Comparison of ENCODE assay signal across 21 cellular contexts in the genomic region with DNA sequence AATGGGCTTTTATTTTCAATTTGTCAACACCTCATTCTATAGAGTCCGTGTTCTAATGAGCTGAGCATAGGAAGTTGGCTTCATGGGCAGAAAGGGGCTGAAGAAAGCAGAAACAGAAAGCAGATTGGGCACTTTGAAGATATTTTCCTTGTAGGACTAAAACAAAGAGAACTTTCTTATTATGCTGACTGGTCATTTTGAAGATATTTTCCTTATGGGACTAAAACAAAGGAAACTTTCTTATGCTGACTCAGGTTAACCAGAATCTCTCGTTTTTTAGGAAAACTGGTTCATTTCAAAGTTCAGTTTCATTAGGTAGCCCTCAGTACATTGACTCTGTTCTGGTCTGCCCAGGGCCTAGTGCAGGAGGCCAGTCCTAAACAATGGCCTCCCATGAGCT.
"Had no signal": no experiment of that assay in that cellular context is flagged by ENCODE, and none has a peak within 500 bp of the region (broad histone marks: within the 10 kb centered on the region; RNA-seq: fewer than 3 reads in every experiment).

No MANE protein-coding gene starts in this region.

- FAIRE-seq: RCC 7860 had no signal

- H3K9ac ChIP-seq: KMS-11 had no signal

- H3K4me2 ChIP-seq: KMS-11 had no signal

- H3K4me1 ChIP-seq: SJSA1 had no signal

- H3K9me3 ChIP-seq: SJSA1 had no signal

- DNase-seq: MV-4-11, NCI-H1048, NCI-H1105, NCI-H1436 treated with DMSO at 0.1 percent for 48 hours, NCI-H1694, NCI-H1930, NCI-H2081, NCI-H2107, NCI-H226, NCI-H446, NCI-H510A, NCI-H524 treated with DMSO at 0.1 percent for 48 hours, NCI-H69, NCI-H774, Right ventricle myocardium superior, RPMI8226, SIG-M5 had no signal

- H3K36me3 ChIP-seq: SJSA1 had no signal

- H3K27ac ChIP-seq: KMS-11, SJSA1, SK-N-MC had no signal

- H3K4me3 ChIP-seq: SJSA1, SK-N-MC had no signal
